1 cellular context compared by ENCODE assay signal in the genomic region with DNA sequence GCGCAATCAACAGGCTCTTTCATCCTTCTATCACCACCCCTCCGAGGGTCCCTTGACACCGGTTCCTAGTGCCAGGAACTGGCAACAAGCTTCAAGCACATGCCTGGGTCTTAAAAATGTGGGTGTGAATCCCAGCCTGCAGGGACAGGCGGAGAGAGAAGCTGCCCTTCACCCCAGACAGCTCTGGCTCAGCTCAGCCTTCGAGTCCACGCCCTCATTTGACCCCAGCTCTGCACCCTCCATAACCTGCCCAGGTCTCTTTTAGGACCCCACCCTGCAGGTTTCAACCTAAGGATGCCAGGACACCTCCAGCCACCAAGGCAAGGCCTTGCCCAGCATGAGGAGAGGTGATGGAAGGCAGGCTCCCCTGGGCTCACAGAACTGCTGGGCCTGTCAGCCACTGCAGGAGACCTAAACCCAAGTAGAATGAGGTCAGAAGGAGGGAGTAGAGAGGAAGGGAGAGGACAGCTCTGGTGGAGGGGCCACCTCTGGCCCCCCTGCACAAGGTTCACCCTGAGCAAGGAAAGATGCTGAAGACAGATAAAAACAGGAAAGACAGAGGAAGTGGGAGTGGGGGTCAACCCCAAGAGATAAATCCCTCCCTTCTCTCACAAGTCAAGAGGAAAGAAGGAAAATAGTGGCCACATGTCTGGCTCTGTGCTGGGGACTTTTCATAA.
TF ChIP-seq lines count a peak whose summit lies in the region.

No MANE protein-coding gene starts in this region.

TF ChIP-seq in H1, 55 proteins besides CTCF, POLR2A, EP300 and RAD21:
- TF ChIP-seq, protein P1, sequence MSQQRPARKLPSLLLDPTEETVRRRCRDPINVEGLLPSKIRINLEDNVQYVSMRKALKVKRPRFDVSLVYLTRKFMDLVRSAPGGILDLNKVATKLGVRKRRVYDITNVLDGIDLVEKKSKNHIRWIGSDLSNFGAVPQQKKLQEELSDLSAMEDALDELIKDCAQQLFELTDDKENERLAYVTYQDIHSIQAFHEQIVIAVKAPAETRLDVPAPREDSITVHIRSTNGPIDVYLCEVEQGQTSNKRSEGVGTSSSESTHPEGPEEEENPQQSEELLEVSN (IDR thresholded peaks at IDR 0.05): peak; percentile 37; the same call in 1 of the 2 replicates
- no peak for TF ChIP-seq SP1 (IDR thresholded peaks at IDR 0.05; ENCODE audit: low read depth, low read length)
